Comparison of ENCODE assay signal across 12 cellular contexts in the genomic region with DNA sequence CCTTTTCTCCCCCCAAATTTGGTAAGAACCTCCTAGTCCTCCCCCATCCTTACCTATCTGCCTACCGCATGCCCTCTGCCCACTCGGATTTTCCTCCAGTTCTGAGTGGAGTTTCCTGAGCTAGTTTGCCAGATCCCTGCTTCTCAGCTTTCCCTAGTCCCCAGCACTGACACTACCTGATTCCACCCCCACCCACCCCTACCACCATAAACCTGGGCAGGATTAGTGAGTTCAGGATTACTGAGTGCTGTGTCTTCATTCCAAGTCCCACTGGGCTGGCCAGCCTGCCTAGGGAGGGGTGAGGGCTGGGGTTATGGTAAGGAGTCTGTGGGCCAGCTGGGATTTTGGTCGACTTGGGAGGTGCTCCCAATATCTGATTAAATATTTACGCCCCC. TPM values are rescaled to one million over a fixed set of nuclear protein-coding genes. Genes with fewer than 3 reads are reported as not detected.
A peak's percentile ranks its signal among the peaks of the same experiment; 100 is the strongest.
DNase-seq lines count a peak whose midpoint lies in the region; ATAC-seq and TF ChIP-seq lines count a peak whose summit lies in the region.
"Had no signal": no experiment of that assay in that cellular context is flagged by ENCODE, and none has a peak within 500 bp of the region (broad histone marks: within the 10 kb centered on the region; RNA-seq: fewer than 3 reads in every experiment).

No MANE protein-coding gene starts in this region.

- DNase-seq in CD8-positive, alpha-beta memory T cell: no peak
- peak; percentile 28 for DNase-seq in chondrocyte (ENCODE audit: low spot score)
- DNase-seq in ACHN: no peak
- no peak for DNase-seq in brain microvascular endothelial cell
- DNase-seq in activated naive CD4-positive, alpha-beta T cell treated with anti-CD3 and anti-CD28 coated beads, Interleukin-2, amount 50 U/mL, for 72 hours (ENCODE audit: low spot score in 2 of 2): no peak
- DNase-seq in NCI-H1092 (lab: John Stamatoyannopoulos, UW): no peak
- DNase-seq: CD4-positive, CD25-positive, alpha-beta regulatory T cell had no signal

- no peaks in the 10 kb centered on the region for H3F3A ChIP-seq in Loucy (ENCODE audit: low read depth)

- no peaks in the 10 kb centered on the region for H3K36me3 ChIP-seq in CD8-positive, alpha-beta memory T cell (ENCODE audit: insufficient read depth, low read length)
- H3K36me3 ChIP-seq in Loucy (ENCODE audit: insufficient read depth, low read length) (no peaks in the 10 kb centered on the region), muscle layer of duodenum (ENCODE audit: control insufficient read depth in 1 of 2, insufficient read depth in 2 of 2, low read length in 2 of 2) (no peaks in the 10 kb centered on the region), brain microvascular endothelial cell (replicated peaks) (no peaks in the 10 kb centered on the region)
- H3K36me3 ChIP-seq: right atrium auricular region, tibial nerve had no signal

- no peak overlapping the region for H3K4me3 ChIP-seq in CD8-positive, alpha-beta memory T cell (ENCODE audit: low read length)
- H3K4me3 ChIP-seq in Loucy (ENCODE audit: low read length, poor library complexity, severe bottlenecking) (peak overlapping the region; percentile 88), muscle layer of duodenum (ENCODE audit: low read depth in 1 of 2, low read length in 2 of 2) (peak overlapping the region; percentile 51 to 66), brain microvascular endothelial cell (ENCODE audit: low read depth, low read length) (no peak overlapping the region)

- H3K27me3 Mint-ChIP-seq in CD8-positive, alpha-beta memory T cell: peaks cover 51 to 75% of the 10 kb centered on the region in 2 donors
- peaks cover 72% of the 10 kb centered on the region for H3K27me3 Mint-ChIP-seq in chondrocyte (ENCODE audit: low read depth)

- CTCF ChIA-PET in CD8-positive, alpha-beta memory T cell (lab: Charles Lee): no interaction called here

- in situ Hi-C loops in ACHN (cut with HindIII; ENCODE audit: low pct_ligation_motif_present, low pct_unique_long_range_greater_than_20kb, low sequenced_read_pairs): no loop called here
- in situ Hi-C loops in brain microvascular endothelial cell (cut with HindIII; ENCODE audit: low pct_ligation_motif_present, low sequenced_read_pairs): no loop called here

- H2AFZ ChIP-seq in Loucy (ENCODE audit: low read length): no peak overlapping the region

- H3K9ac ChIP-seq in Loucy (ENCODE audit: low read depth, low read length, poor library complexity, severe bottlenecking): no peak overlapping the region

- POLR2A ChIA-PET in CD8-positive, alpha-beta memory T cell (lab: Charles Lee): no interaction called here

- H3K79me2 ChIP-seq in Loucy (ENCODE audit: insufficient read depth, low read length): peaks cover 70% of the 10 kb centered on the region

- H3K27ac ChIP-seq in CD8-positive, alpha-beta memory T cell (ENCODE audit: low read depth, low read length): peak overlapping the region; percentile 80
- H3K27ac ChIP-seq in muscle layer of duodenum (ENCODE audit: low read length) (peak overlapping the region; percentile 60), brain microvascular endothelial cell (no peak overlapping the region)
- H3K27ac ChIP-seq: right atrium auricular region, tibial nerve had no signal

- peaks cover 22% of the 10 kb centered on the region for H3K27me3 ChIP-seq in CD8-positive, alpha-beta memory T cell (ENCODE audit: insufficient read depth, low read length, poor library complexity, severe bottlenecking)
- H3K27me3 ChIP-seq in Loucy (ENCODE audit: insufficient read depth, low read length, poor library complexity, severe bottlenecking) (peaks cover 17% of the 10 kb centered on the region), muscle layer of duodenum (ENCODE audit: low read depth, low read length) (peaks cover 49% of the 10 kb centered on the region), brain microvascular endothelial cell (replicated peaks) (peaks cover 82% of the 10 kb centered on the region)

- H3K4me3 Mint-ChIP-seq in CD8-positive, alpha-beta memory T cell: no peak overlapping the region
- H3K4me3 Mint-ChIP-seq in chondrocyte (ENCODE audit: unreplicated experiment): no peak overlapping the region

- peaks cover 17% of the 10 kb centered on the region for H4K20me1 ChIP-seq in Loucy (ENCODE audit: insufficient read depth, low read length, poor library complexity, severe bottlenecking)

- no peaks in the 10 kb centered on the region for H3K9me2 ChIP-seq in Loucy (replicated peaks; ENCODE audit: low read depth, low read length)

- peak overlapping the region; percentile 78 for H3K4me2 ChIP-seq in Loucy (ENCODE audit: low read depth, low read length, poor library complexity, severe bottlenecking)

- no peaks in the 10 kb centered on the region for H3K36me3 Mint-ChIP-seq in CD8-positive, alpha-beta memory T cell
- peaks cover 13% of the 10 kb centered on the region for H3K36me3 Mint-ChIP-seq in chondrocyte (ENCODE audit: low read depth)
- peaks cover 10 to 16% of the 10 kb centered on the region in 2 donors for H3K36me3 Mint-ChIP-seq in activated naive CD4-positive, alpha-beta T cell treated with anti-CD3 and anti-CD28 coated beads, Interleukin-2, amount 50 U/mL, for 72 hours
- H3K36me3 Mint-ChIP-seq: CD4-positive, CD25-positive, alpha-beta regulatory T cell had no signal

- TF ChIP-seq CTCF in Loucy (conservative IDR thresholded peaks at IDR 0.05; ENCODE audit: low read length): no peak
- no peak for TF ChIP-seq CTCF in chondrocyte (IDR thresholded peaks at IDR 0.05)
- no peak for TF ChIP-seq CTCF in brain microvascular endothelial cell (IDR thresholded peaks at IDR 0.05; ENCODE audit: low read depth, low read length, missing control alignments)

- H3K4me1 ChIP-seq in CD8-positive, alpha-beta memory T cell (ENCODE audit: insufficient read depth, low read length): peaks cover 6% of the 10 kb centered on the region
- H3K4me1 ChIP-seq in Loucy (ENCODE audit: insufficient read depth, low read length, poor library complexity, severe bottlenecking) (peaks cover 13% of the 10 kb centered on the region), muscle layer of duodenum (ENCODE audit: control insufficient read depth in 1 of 2, insufficient read depth in 2 of 2, low read length in 2 of 2) (peaks cover 0 to 51% of the 10 kb centered on the region in 2 donors)

- H3K4me1 Mint-ChIP-seq in CD8-positive, alpha-beta memory T cell: peaks cover 25 to 55% (median 27%) of the 10 kb centered on the region in 3 donors
- H3K4me1 Mint-ChIP-seq in chondrocyte (ENCODE audit: low read depth): peaks cover 19% of the 10 kb centered on the region

- peak overlapping the region in 1 of 8 donors; percentile 35 for H3K27ac Mint-ChIP-seq in CD8-positive, alpha-beta memory T cell
- no peak overlapping the region for H3K27ac Mint-ChIP-seq in chondrocyte (ENCODE audit: unreplicated experiment)
- peak overlapping the region in 1 of 2 donors; percentile 69 for H3K27ac Mint-ChIP-seq in activated naive CD4-positive, alpha-beta T cell treated with anti-CD3 and anti-CD28 coated beads, Interleukin-2, amount 50 U/mL, for 72 hours
- H3K27ac Mint-ChIP-seq: CD4-positive, CD25-positive, alpha-beta regulatory T cell had no signal

- ATAC-seq in activated naive CD4-positive, alpha-beta T cell treated with anti-CD3 and anti-CD28 coated beads, Interleukin-2, amount 50 U/mL, for 72 hours: no peak

- H3K9me3 Mint-ChIP-seq in CD8-positive, alpha-beta memory T cell: peaks cover 0 to 3% (median 0%) of the 10 kb centered on the region in 5 donors
- H3K9me3 Mint-ChIP-seq in chondrocyte (ENCODE audit: low read depth): no peaks in the 10 kb centered on the region
- H3K9me3 Mint-ChIP-seq in activated naive CD4-positive, alpha-beta T cell treated with anti-CD3 and anti-CD28 coated beads, Interleukin-2, amount 50 U/mL, for 72 hours: peaks cover 6% of the 10 kb centered on the region in 2 donors

- no peaks in the 10 kb centered on the region for H3K9me3 ChIP-seq in CD8-positive, alpha-beta memory T cell (ENCODE audit: low read length)
- no peaks in the 10 kb centered on the region for H3K9me3 ChIP-seq in Loucy (ENCODE audit: insufficient read depth, low read depth, low read length)
- H3K9me3 ChIP-seq in muscle layer of duodenum (ENCODE audit: control insufficient read depth in 1 of 2, low read length in 2 of 2): no peaks in the 10 kb centered on the region
- H3K9me3 ChIP-seq: right atrium auricular region, tibial nerve had no signal

RNA-seq across cellular contexts. Expression of gene PITX1, which starts 3.9 kb away (rescaled TPM):
- total RNA-seq in CD8-positive, alpha-beta memory T cell: not detected
- polyA plus RNA-seq in CD8-positive, alpha-beta memory T cell: not detected
- 0.18 TPM in 1 of 3 replicates, not detected in the others for total RNA-seq in chondrocyte
- total RNA-seq in activated naive CD4-positive, alpha-beta T cell treated with anti-CD3 and anti-CD28 coated beads, Interleukin-2, amount 50 U/mL, for 72 hours: under 1 TPM in 1 of 2 donors, not detected in 1; 0.62 TPM
- total RNA-seq: CD4-positive, CD25-positive, alpha-beta regulatory T cell; glomerular endothelial cell; right atrium auricular region had no signal
- polyA plus RNA-seq: CD4-positive, CD25-positive, alpha-beta regulatory T cell had no signal

Comparison
In these comparisons a context has a peak if more than half of its experiments do, and no peak if none do; other contexts are left out.
1. H3K4me3 ChIP-seq: peak in Loucy (single experiment) and muscle layer of duodenum (2 of 2); none in CD8-positive, alpha-beta memory T cell (single experiment) and brain microvascular endothelial cell (single experiment).